ENCODE assay signal across 15 cellular contexts in the genomic region with DNA sequence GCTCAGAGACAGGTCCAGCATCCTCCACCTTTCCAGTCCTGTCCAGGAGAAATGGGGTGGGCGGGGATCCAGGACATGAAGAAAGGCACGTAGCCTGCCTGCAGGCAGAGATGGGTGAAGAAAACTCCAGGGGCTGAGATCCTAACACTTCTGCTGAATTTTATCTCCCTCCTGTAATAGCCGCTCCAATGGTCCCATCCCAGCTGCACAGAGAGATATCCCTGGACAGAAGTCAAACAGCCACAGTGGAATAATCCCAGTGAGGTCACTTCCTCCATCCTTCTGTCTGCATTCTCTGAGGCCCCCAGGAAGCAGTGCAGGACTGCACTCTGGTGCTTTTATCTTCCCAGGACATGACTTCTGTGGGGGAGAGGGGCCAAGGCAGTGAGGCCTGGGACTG. TPM values are rescaled to one million over a fixed set of nuclear protein-coding genes. Genes with fewer than 3 reads are reported as not detected.
DNase-seq lines count a peak whose midpoint lies in the region; ATAC-seq and TF ChIP-seq lines count a peak whose summit lies in the region.
"Had no signal": no experiment of that assay in that cellular context is flagged by ENCODE, and none has a peak within 500 bp of the region (broad histone marks: within the 10 kb centered on the region; RNA-seq: fewer than 3 reads in every experiment).

No MANE protein-coding gene starts in this region.

- peak overlapping the region; percentile 75 for H2AK5ac ChIP-seq in mesendoderm (ENCODE audit: low read length)

- TF ChIP-seq CTCF in Caco-2 (IDR thresholded peaks at IDR 0.05; ENCODE audit: insufficient read depth in 1 of 2, low read depth in 1 of 2, low read length in 1 of 2, severe bottlenecking in 1 of 2, unreplicated experiment in 1 of 2), result no peak
- TF ChIP-seq CTCF in choroid plexus epithelial cell (conservative IDR thresholded peaks at IDR 0.05; ENCODE audit: low read depth, low read length), result no peak
- TF ChIP-seq CTCF in upper lobe of left lung (IDR thresholded peaks at IDR 0.05), result no peak
- no peak for TF ChIP-seq CTCF in WTC11 (IDR thresholded peaks at IDR 0.05)

- no peaks in the 10 kb centered on the region for H3K79me2 ChIP-seq in mesendoderm (ENCODE audit: control insufficient read depth, insufficient read depth, low read length)

- no peak overlapping the region for H4K5ac ChIP-seq in mesendoderm (ENCODE audit: low read length)

- no peak overlapping the region for H2BK15ac ChIP-seq in mesendoderm (replicated peaks; ENCODE audit: low read depth)

- TF ChIP-seq POLR2A in upper lobe of left lung (IDR thresholded peaks at IDR 0.05), result no peak

- TF ChIP-seq EP300 in upper lobe of left lung (IDR thresholded peaks at IDR 0.05), result no peak

- DNase-seq in Caco-2, result peak in 1 of 2 experiments; percentile 71
- peak; percentile 91 for DNase-seq in NCI-H226
- peak; percentile 42 for DNase-seq in choroid plexus epithelial cell (ENCODE audit: low read depth)
- no peak for DNase-seq in mesendoderm
- no peak for DNase-seq in upper lobe of left lung
- DNase-seq in caudate nucleus (lab: John Stamatoyannopoulos, UW), result no peak
- DNase-seq in WTC11 (ENCODE audit: low spot score), result no peak
- DNase-seq: activated CD4-positive, alpha-beta T cell treated with anti-CD3 and anti-CD28 coated beads, Interleukin-2, amount 10 ng/mL, durations not matched to agents 24 days and 14 days; hippocampal formation; MM.1S; T-helper 17 cell had no signal

- peak overlapping the region; percentile 27 for H2BK5ac ChIP-seq in mesendoderm (ENCODE audit: low read length)

- H3K27ac ChIP-seq in mesendoderm (ENCODE audit: low read depth, low read length) (peak overlapping the region; percentile 89), upper lobe of left lung (no peak overlapping the region), caudate nucleus (ENCODE audit: low read depth, low read length) (no peak overlapping the region)

- intact Hi-C loops in Caco-2 (cut with micrococcal nuclease; ENCODE audit: unreplicated experiment), result no loop called here

- no peaks in the 10 kb centered on the region for H3K79me1 ChIP-seq in mesendoderm (ENCODE audit: low read length)

- H3K27me3 Mint-ChIP-seq in Caco-2 (ENCODE audit: insufficient read depth, unreplicated experiment) (no peaks in the 10 kb centered on the region), WTC11 (ENCODE audit: low read depth) (peaks cover 13% of the 10 kb centered on the region)

- H3K9me3 ChIP-seq in Caco-2 (no peaks in the 10 kb centered on the region), upper lobe of left lung (no peaks in the 10 kb centered on the region)

- H3K27me3 ChIP-seq in Caco-2 (replicated peaks; ENCODE audit: control insufficient read depth, insufficient read depth, low read length) (no peaks in the 10 kb centered on the region), mesendoderm (ENCODE audit: insufficient read depth, low read length, poor library complexity) (no peaks in the 10 kb centered on the region), upper lobe of left lung (no peaks in the 10 kb centered on the region)

- H3K4me1 ChIP-seq in Caco-2, result peaks cover 80% of the 10 kb centered on the region
- peaks cover 29% of the 10 kb centered on the region for H3K4me1 ChIP-seq in mesendoderm (ENCODE audit: control insufficient read depth, low read depth, low read length)
- H3K4me1 ChIP-seq in upper lobe of left lung, result no peaks in the 10 kb centered on the region

- peak overlapping the region; percentile 24 for H3K9ac ChIP-seq in mesendoderm (ENCODE audit: low read length)

- BruUV-seq in Caco-2 (replicated peaks; lab: Mats Ljungman, UMichigan), result no TSS peak

- peak overlapping the region; percentile 86 for H3K56ac ChIP-seq in mesendoderm (ENCODE audit: low read length)

- CTCF ChIA-PET in Caco-2 (lab: Charles Lee), result interaction anchor here (1.9 kb wide), 1 partner anchor 70 kb away, joined by 10 read pairs; the partner anchor contains the start of gene KRT8
- CTCF ChIA-PET in WTC11 (lab: Charles Lee), result interaction anchor here (0.7 to 2.4 kb wide), 4 partner anchors 10 to 104 kb away, joined by 3 to 15 read pairs (median 4); no protein-coding TSS in a partner anchor

- no peaks in the 10 kb centered on the region for H3K9me3 Mint-ChIP-seq in Caco-2 (ENCODE audit: unreplicated experiment)
- H3K9me3 Mint-ChIP-seq in WTC11, result no peaks in the 10 kb centered on the region
- H3K9me3 Mint-ChIP-seq: activated CD4-positive, alpha-beta T cell treated with anti-CD3 and anti-CD28 coated beads, Interleukin-2, amount 10 ng/mL, durations not matched to agents 24 days and 14 days; activated T-helper 1 cell treated with anti-CD3 and anti-CD28 coated beads, Interleukin-12 subunit alpha, Interleukin-12 subunit beta, Interleukin-2, Interleukin-4 antibody, amounts not matched to agents 30 ng/mL and 10 ng/mL and 1 ng/mL, durations not matched to agents 14 hours and 24 hours and 36 hours; brain; stimulated activated effector memory CD8-positive, alpha-beta T cell treated with anti-CD3 and anti-CD28 coated beads, Interleukin-12 subunit alpha, Interleukin-12 subunit beta, amount 100 ng/mL, for 72 hours had no signal

- H3K4me1 Mint-ChIP-seq in Caco-2 (ENCODE audit: low read depth, unreplicated experiment) (peaks cover 80% of the 10 kb centered on the region), WTC11 (peaks cover 30% of the 10 kb centered on the region)
- H3K4me1 Mint-ChIP-seq: stimulated activated effector memory CD8-positive, alpha-beta T cell treated with anti-CD3 and anti-CD28 coated beads, Interleukin-12 subunit alpha, Interleukin-12 subunit beta, amount 100 ng/mL, for 72 hours had no signal

- ATAC-seq in upper lobe of left lung (ENCODE audit: low FRiP score in 2 of 2) (no peak), GM19467 (IDR thresholded peaks at IDR 0.05; ENCODE audit: unreplicated experiment) (no peak), WTC11 (no peak)
- ATAC-seq: stimulated activated effector memory CD8-positive, alpha-beta T cell treated with anti-CD3 and anti-CD28 coated beads, Interleukin-12 subunit alpha, Interleukin-12 subunit beta, amount 100 ng/mL, for 72 hours; T-helper 17 cell had no signal

- H3K4me3 Mint-ChIP-seq in Caco-2 (ENCODE audit: unreplicated experiment) (peak overlapping the region; percentile 20), WTC11 (no peak overlapping the region)
- H3K4me3 Mint-ChIP-seq: activated CD4-positive, alpha-beta T cell treated with anti-CD3 and anti-CD28 coated beads, Interleukin-2, amount 10 ng/mL, durations not matched to agents 24 days and 14 days; activated T-helper 1 cell treated with anti-CD3 and anti-CD28 coated beads, Interleukin-12 subunit alpha, Interleukin-12 subunit beta, Interleukin-2, Interleukin-4 antibody, amounts not matched to agents 30 ng/mL and 10 ng/mL and 1 ng/mL, durations not matched to agents 14 hours and 24 hours and 36 hours; brain; stimulated activated effector memory CD8-positive, alpha-beta T cell treated with anti-CD3 and anti-CD28 coated beads, Interleukin-12 subunit alpha, Interleukin-12 subunit beta, amount 100 ng/mL, for 72 hours; T-helper 17 cell had no signal

- peak overlapping the region; percentile 57 for H3K18ac ChIP-seq in mesendoderm (ENCODE audit: low read length)

- H3K4ac ChIP-seq in mesendoderm (ENCODE audit: low read depth, low read length), result peak overlapping the region; percentile 86

- WGBS in mesendoderm (ENCODE audit: extremely low coverage, insufficient coverage, low lambda C conversion rate), result no CpG with 5 or more reads among the region's 3 CpGs
- 67 to 74% methylated on average over 3 of the region's 3 CpGs for WGBS in upper lobe of left lung, 2 donors

- no peak overlapping the region for H3K4me2 ChIP-seq in mesendoderm (ENCODE audit: low read length)

- H3K36me3 ChIP-seq in Caco-2 (ENCODE audit: control insufficient read depth, insufficient read depth, low read length) (no peaks in the 10 kb centered on the region), mesendoderm (ENCODE audit: control insufficient read depth, insufficient read depth, low read length) (no peaks in the 10 kb centered on the region), upper lobe of left lung (no peaks in the 10 kb centered on the region)

- H3K36me3 Mint-ChIP-seq in Caco-2 (ENCODE audit: insufficient read depth, unreplicated experiment) (peaks cover 32% of the 10 kb centered on the region), WTC11 (no peaks in the 10 kb centered on the region)
- H3K36me3 Mint-ChIP-seq: brain; stimulated activated effector memory CD8-positive, alpha-beta T cell treated with anti-CD3 and anti-CD28 coated beads, Interleukin-12 subunit alpha, Interleukin-12 subunit beta, amount 100 ng/mL, for 72 hours had no signal

- H3K27ac Mint-ChIP-seq in Caco-2 (ENCODE audit: unreplicated experiment) (peak overlapping the region; percentile 83), WTC11 (no peak overlapping the region)
- H3K27ac Mint-ChIP-seq: activated CD4-positive, alpha-beta T cell treated with anti-CD3 and anti-CD28 coated beads, Interleukin-2, amount 10 ng/mL, durations not matched to agents 24 days and 14 days; activated T-helper 1 cell treated with anti-CD3 and anti-CD28 coated beads, Interleukin-12 subunit alpha, Interleukin-12 subunit beta, Interleukin-2, Interleukin-4 antibody, amounts not matched to agents 30 ng/mL and 10 ng/mL and 1 ng/mL, durations not matched to agents 14 hours and 24 hours and 36 hours; stimulated activated effector memory CD8-positive, alpha-beta T cell treated with anti-CD3 and anti-CD28 coated beads, Interleukin-12 subunit alpha, Interleukin-12 subunit beta, amount 100 ng/mL, for 72 hours had no signal

- no peak overlapping the region for H4K8ac ChIP-seq in mesendoderm (ENCODE audit: low read depth, low read length)

- H3K23ac ChIP-seq in mesendoderm (ENCODE audit: low read length), result no peak overlapping the region

- no peak overlapping the region for H2BK120ac ChIP-seq in mesendoderm (ENCODE audit: low read depth, low read length)

- H3K4me3 ChIP-seq in Caco-2 (ENCODE audit: low read depth, low read length) (no peak overlapping the region), choroid plexus epithelial cell (ENCODE audit: low read depth, low read length) (no peak overlapping the region), mesendoderm (ENCODE audit: low read length) (no peak overlapping the region), upper lobe of left lung (no peak overlapping the region)

- POLR2A ChIA-PET in Caco-2 (lab: Charles Lee), result interaction anchor here (1.0 to 1.2 kb wide), 2 partner anchors 50 to 71 kb away, joined by 4 to 12 read pairs; partner anchors contain the start of gene KRT8
- POLR2A ChIA-PET in WTC11 (lab: Charles Lee), result no interaction called here

TF ChIP-seq in WTC11, 78 proteins besides CTCF, POLR2A, EP300 and RAD21 (continues in another document):
- TF ChIP-seq NR3C1 (CRISPR knock-in tag; conservative IDR thresholded peaks at IDR 0.05; ENCODE audit: low read depth) (no peak), MXD4 (CRISPR knock-in tag; IDR thresholded peaks at IDR 0.05; ENCODE audit: borderline replicate concordance) (no peak)

RNA-seq across cellular contexts. Expression of gene KRT18, which starts 26.3 kb away (rescaled TPM):
- total RNA-seq in Caco-2 (2022) (2,564 and 2,674 TPM in 2 replicates), upper lobe of left lung (1,000 to 10,000 TPM in 1 of 6 donors, 100 to 1,000 TPM in 4, 10 to 100 TPM in 1; 99.5 to 1,221 (median 355) TPM), WTC11 (2021) (461 to 525 TPM (median 465 TPM) in 3 replicates)
- 373 TPM for polyA plus RNA-seq in mesendoderm (2013, experiment 1 of 2)
- polyA plus RNA-seq in mesendoderm (2013, experiment 2 of 2), result 379 TPM

RNA-seq across cellular contexts. Expression of gene EIF4B, which starts 31.1 kb away (rescaled TPM):
- total RNA-seq in Caco-2 (2022) (445 and 452 TPM in 2 replicates), upper lobe of left lung (100 to 1,000 TPM; 222 to 451 (median 363) TPM), WTC11 (2021) (730 to 860 TPM (median 838 TPM) in 3 replicates)
- 385 TPM for polyA plus RNA-seq in mesendoderm (2013, experiment 1 of 2)
- polyA plus RNA-seq in mesendoderm (2013, experiment 2 of 2), result 407 TPM

Comparison
In these comparisons a context has a peak if more than half of its experiments do, and no peak if none do; other contexts are left out.
1. DNase-seq: peak in NCI-H226 (single experiment) and choroid plexus epithelial cell (single experiment); none in mesendoderm (single experiment), upper lobe of left lung (0 of 2), caudate nucleus (0 of 61) and WTC11 (single experiment).